Comparison of ENCODE assay signal across 8 cellular contexts in genomic region chr16:23182675-23183485, GRCh38. TPM values are rescaled to one million over a fixed set of nuclear protein-coding genes. Genes with fewer than 3 reads are reported as not detected.
DNase-seq lines count a peak whose midpoint lies in the region; ATAC-seq, FAIRE-seq and TF ChIP-seq lines count a peak whose summit lies in the region.

SCNN1G (plus strand) TSS chr16:23182745; CDS start chr16:23186272, 3,527 bp downstream.

- H3K9me3 Mint-ChIP-seq in mesothelial cell of epicardium, result no peaks in the 10 kb centered on the region

- no peak for FAIRE-seq in A549 (lab: Jason Lieb, UNC)

- TF ChIP-seq RAD21 in A549 (conservative IDR thresholded peaks at IDR 0.05 in 1 of 2, IDR thresholded peaks at IDR 0.05 in 1 of 2), result peak in 1 of 2 experiments; percentile 7; a peak in 1 of 5 replicates

- H3K27ac Mint-ChIP-seq in mesothelial cell of epicardium, result no peak within 1 kb of the TSS

- H3K4me3 ChIP-seq in A549 (peak within 1 kb of the TSS; percentile 44), LNCaP clone FGC (ENCODE audit: low read depth, low read length) (peak within 1 kb of the TSS; percentile 57)

- POLR2A ChIA-PET in A549 (lab: Yijun Ruan, JAX), result interaction anchor here (0.5 kb wide), 1 partner anchor 50 kb away, joined by 3 read pairs; no protein-coding TSS in a partner anchor

- H3K4me3 Mint-ChIP-seq in mesothelial cell of epicardium, result peak within 1 kb of the TSS; percentile 51

- DNase-seq in A549 (ENCODE audit: low read depth in 1 of 2, low spot score in 1 of 2) (peak in 1 of 2 experiments; percentile 25), LNCaP clone FGC (ENCODE audit: low read depth) (no peak), cerebellum (ENCODE audit: low spot score) (peak; percentile 21), mesothelial cell of epicardium (ENCODE audit: low spot score in 2 of 2, unreplicated experiment in 2 of 2) (no peak), NCI-H1092 treated with DMSO at 0.1 percent for 48 hours (lab: John Stamatoyannopoulos, UW) (no peak)
- DNase-seq in effector CD4-positive, alpha-beta T cell, result no peak

- no peaks in the 10 kb centered on the region for H3K36me3 Mint-ChIP-seq in mesothelial cell of epicardium

- H3K27me3 Mint-ChIP-seq in mesothelial cell of epicardium (ENCODE audit: low read depth), result peaks cover 81% of the 10 kb centered on the region

- peak within 1 kb of the TSS; percentile 51 to 53; a peak in 3 of 6 replicates for H3K27ac ChIP-seq in A549

- no peaks in the 10 kb centered on the region for H3K9me3 ChIP-seq in A549

- no peak for TF ChIP-seq EP300 in A549 (IDR thresholded peaks at IDR 0.05)

- TF ChIP-seq CTCF in A549 (IDR thresholded peaks at IDR 0.05) (peak; percentile 45; the same call in 2 of the 3 replicates), LNCaP clone FGC (IDR thresholded peaks at IDR 0.05; ENCODE audit: control insufficient read depth, extremely low read depth, insufficient read depth) (no peak), mesothelial cell of epicardium (IDR thresholded peaks at IDR 0.05; ENCODE audit: unreplicated experiment) (peak; percentile 60)

- ATAC-seq in A549, result peak; percentile 62 to 71
- ATAC-seq in GM18861 (IDR thresholded peaks at IDR 0.05; ENCODE audit: unreplicated experiment), result peak; percentile 4
- ATAC-seq in HG02870 (IDR thresholded peaks at IDR 0.05; ENCODE audit: unreplicated experiment), result no peak

- H3K4me1 Mint-ChIP-seq in mesothelial cell of epicardium, result peaks cover 4% of the 10 kb centered on the region

- WGBS in A549 (ENCODE audit: missing lambda C conversion rate), result 15% methylated on average over 8 of the region's 70 CpGs

- TF ChIP-seq POLR2A in A549 (IDR thresholded peaks at IDR 0.05; ENCODE audit: low read length), result no peak

- peaks cover 8% of the 10 kb centered on the region; the same call in 2 of the 3 replicates for H3K4me1 ChIP-seq in A549

- CTCF ChIA-PET in A549 (lab: Yijun Ruan, JAX), result interaction anchor here (0.6 to 18.1 kb wide), 33 partner anchors 9 to 854 kb away, joined by 3 to 336 read pairs (median 4); no protein-coding TSS in a partner anchor

- H3K4me2 ChIP-seq in A549, result peak within 1 kb of the TSS; percentile 99

TF ChIP-seq in A549, 52 proteins besides CTCF, POLR2A, EP300 and RAD21:
- TF ChIP-seq CBX2 (IDR thresholded peaks at IDR 0.05; ENCODE audit: borderline replicate concordance, low read depth) (no peak), KDM1A (IDR thresholded peaks at IDR 0.05; ENCODE audit: low read depth) (no peak), MAFK (IDR thresholded peaks at IDR 0.05; ENCODE audit: partially characterized antibody) (no peak), SMC3 (IDR thresholded peaks at IDR 0.05) (peak; percentile 52; the same call in 1 of the 3 replicates), RCOR1 (IDR thresholded peaks at IDR 0.05; ENCODE audit: low read depth, low read length) (no peak), MAZ (IDR thresholded peaks at IDR 0.05; ENCODE audit: borderline replicate concordance, low read depth, low read length) (no peak), ELK1 (IDR thresholded peaks at IDR 0.05; ENCODE audit: low read depth, low read length) (no peak), FOSB (CRISPR knock-in tag; IDR thresholded peaks at IDR 0.05) (no peak), RNF2 (IDR thresholded peaks at IDR 0.05; ENCODE audit: borderline replicate concordance, low read depth) (peak; percentile 65; the same call in 1 of the 2 replicates)

RNA-seq across cellular contexts. Expression of gene SCNN1G, which starts in this region (rescaled TPM):
- polyA plus RNA-seq in A549 (2011; rRNA removed) (0.05 and 0.20 TPM in 2 replicates), A549 (2017; fragmentation: RNase III; extraction: RNeasy Plus Mini Kit Qiagen cat#74134 plus additional on column Dnase treatment) (0.03 TPM in 2 of 3 replicates, not detected in the other)
- polyA plus RNA-seq in A549 (2012; cell fraction: cytosol; rRNA removed), result 0.05 and 0.06 TPM in 2 replicates
- 0.10 and 0.13 TPM in 2 replicates for polyA plus RNA-seq in A549 (2012; cell fraction: nucleus; rRNA removed)
- 0.10 and 0.12 TPM in 2 replicates for polyA minus RNA-seq in A549 (2011; rRNA and poly(A)+ RNA removed)
- total RNA-seq in cerebellum (0.27 TPM), mesothelial cell of epicardium (0.09 TPM in 1 of 3 replicates, not detected in the others)

Comparison
In these comparisons a context has a peak if more than half of its experiments do, and no peak if none do; other contexts are left out.
1. Peak in ATAC-seq, H3K4me3 ChIP-seq, H3K27ac ChIP-seq and H3K4me2 ChIP-seq in A549; RNA of the gene not detected or under 1 TPM.
2. Peak in DNase-seq in cerebellum; RNA of the gene not detected or under 1 TPM.